Comparison of ENCODE assay signal across 25 cellular contexts in genomic region chr16:2523801-2524231, GRCh38. TPM values are rescaled to one million over a fixed set of nuclear protein-coding genes. Genes with fewer than 3 reads are reported as not detected.
DNase-seq lines count a peak whose midpoint lies in the region; ATAC-seq and TF ChIP-seq lines count a peak whose summit lies in the region.
"Had no signal": no experiment of that assay in that cellular context is flagged by ENCODE, and none has a peak within 500 bp of the region (broad histone marks: within the 10 kb centered on the region; RNA-seq: fewer than 3 reads in every experiment).

No MANE protein-coding gene starts in this region.

- no peaks in the 10 kb centered on the region for H3K9me3 ChIP-seq in mucosa of descending colon
- H3K9me3 ChIP-seq: ascending aorta, vagina had no signal

- H3K27me3 Mint-ChIP-seq in activated T-helper 1 cell treated with anti-CD3 and anti-CD28 coated beads, Interleukin-12 subunit alpha, Interleukin-12 subunit beta, Interleukin-2, Interleukin-4 antibody, amounts not matched to agents 30 ng/mL and 10 ng/mL and 1 ng/mL, durations not matched to agents 14 hours and 24 hours and 36 hours (ENCODE audit: insufficient read depth): no peaks in the 10 kb centered on the region
- no peaks in the 10 kb centered on the region for H3K27me3 Mint-ChIP-seq in type B pancreatic cell
- peaks cover 0 to 5% (median 0%) of the 10 kb centered on the region in 5 donors for H3K27me3 Mint-ChIP-seq in naive thymus-derived CD8-positive, alpha-beta T cell
- H3K27me3 Mint-ChIP-seq: activated CD4-positive, alpha-beta T cell treated with anti-CD3 and anti-CD28 coated beads, Interleukin-2, amount 10 ng/mL, durations not matched to agents 24 days and 14 days had no signal

- ATAC-seq in Right ventricle myocardium inferior (no peak), left ventricle myocardium superior (no peak), mucosa of descending colon (peak; percentile 34), HG03025 (IDR thresholded peaks at IDR 0.05; ENCODE audit: low FRiP score, unreplicated experiment) (no peak)
- no peak for ATAC-seq in naive thymus-derived CD8-positive, alpha-beta T cell
- ATAC-seq: foreskin keratinocyte had no signal

- POLR2A ChIA-PET in naive thymus-derived CD8-positive, alpha-beta T cell (lab: Charles Lee): interaction anchor here (0.6 to 1.1 kb wide), 2 partner anchors 9 to 11 kb away, joined by 5 read pairs; no protein-coding TSS in a partner anchor

- TF ChIP-seq CTCF in mucosa of descending colon (IDR thresholded peaks at IDR 0.05) (no peak), type B pancreatic cell (conservative IDR thresholded peaks at IDR 0.05) (no peak)

- H3K27ac Mint-ChIP-seq in activated T-helper 1 cell treated with anti-CD3 and anti-CD28 coated beads, Interleukin-12 subunit alpha, Interleukin-12 subunit beta, Interleukin-2, Interleukin-4 antibody, amounts not matched to agents 30 ng/mL and 10 ng/mL and 1 ng/mL, durations not matched to agents 14 hours and 24 hours and 36 hours: peak overlapping the region; percentile 40
- peak overlapping the region; percentile 77 for H3K27ac Mint-ChIP-seq in type B pancreatic cell
- peak overlapping the region in 4 of 10 donors; percentile 60 to 77 (median 66) for H3K27ac Mint-ChIP-seq in naive thymus-derived CD8-positive, alpha-beta T cell
- H3K27ac Mint-ChIP-seq: nephron progenitor cell had no signal

- H3K4me1 ChIP-seq in mucosa of descending colon (ENCODE audit: low read depth): peaks cover 30% of the 10 kb centered on the region
- H3K4me1 ChIP-seq: foreskin keratinocyte had no signal

- intact Hi-C loops in Right ventricle myocardium inferior (cut with DNase I): no loop called here
- intact Hi-C loops in left ventricle myocardium superior (cut with micrococcal nuclease): no loop called here
- intact Hi-C loops in activated T-helper 1 cell treated with anti-CD3 and anti-CD28 coated beads, Interleukin-12 subunit alpha, Interleukin-12 subunit beta, Interleukin-2, Interleukin-4 antibody, amounts not matched to agents 30 ng/mL and 10 ng/mL and 1 ng/mL, durations not matched to agents 14 hours and 24 hours and 36 hours (cut with micrococcal nuclease): loop anchor here (5.0 kb wide), 1 partner anchor 258 kb away; no protein-coding TSS in a partner anchor
- intact Hi-C loops in mucosa of descending colon (cut with DNase I, micrococcal nuclease): no loop called here

- no peaks in the 10 kb centered on the region for H3K36me3 ChIP-seq in mucosa of descending colon (ENCODE audit: low read depth)

- H3K36me3 Mint-ChIP-seq in activated T-helper 1 cell treated with anti-CD3 and anti-CD28 coated beads, Interleukin-12 subunit alpha, Interleukin-12 subunit beta, Interleukin-2, Interleukin-4 antibody, amounts not matched to agents 30 ng/mL and 10 ng/mL and 1 ng/mL, durations not matched to agents 14 hours and 24 hours and 36 hours (ENCODE audit: low read depth): peaks cover 17% of the 10 kb centered on the region
- peaks cover 8% of the 10 kb centered on the region for H3K36me3 Mint-ChIP-seq in type B pancreatic cell
- H3K36me3 Mint-ChIP-seq in naive thymus-derived CD8-positive, alpha-beta T cell: peaks cover 0 to 44% (median 1%) of the 10 kb centered on the region in 3 donors

- H3K9me3 Mint-ChIP-seq in activated T-helper 1 cell treated with anti-CD3 and anti-CD28 coated beads, Interleukin-12 subunit alpha, Interleukin-12 subunit beta, Interleukin-2, Interleukin-4 antibody, amounts not matched to agents 30 ng/mL and 10 ng/mL and 1 ng/mL, durations not matched to agents 14 hours and 24 hours and 36 hours: no peaks in the 10 kb centered on the region
- H3K9me3 Mint-ChIP-seq in type B pancreatic cell: no peaks in the 10 kb centered on the region
- H3K9me3 Mint-ChIP-seq in naive thymus-derived CD8-positive, alpha-beta T cell: no peaks in the 10 kb centered on the region
- H3K9me3 Mint-ChIP-seq: activated CD4-positive, alpha-beta T cell treated with anti-CD3 and anti-CD28 coated beads, Interleukin-2, amount 10 ng/mL, durations not matched to agents 24 days and 14 days; nephron progenitor cell had no signal

- DNase-seq in Right ventricle myocardium inferior (ENCODE audit: missing footprints) (peak; percentile 56), left ventricle myocardium superior (no peak), mucosa of descending colon (peak in 2 of 3 donors; percentile 38 to 62), type B pancreatic cell (ENCODE audit: extremely low spot score, unreplicated experiment) (no peak), GOT3 (lab: John Stamatoyannopoulos, UW) (no peak)
- DNase-seq in activated T-helper 1 cell treated with anti-CD3 and anti-CD28 coated beads, Interleukin-12 subunit alpha, Interleukin-12 subunit beta, Interleukin-2, Interleukin-4 antibody, amounts not matched to agents 30 ng/mL and 10 ng/mL and 1 ng/mL, durations not matched to agents 14 hours and 24 hours and 36 hours (ENCODE audit: low spot score): no peak
- DNase-seq in naive thymus-derived CD8-positive, alpha-beta T cell: no peak
- DNase-seq: activated CD4-positive, alpha-beta T cell treated with anti-CD3 and anti-CD28 coated beads, Interleukin-2, amount 10 ng/mL, durations not matched to agents 24 days and 14 days; activated naive CD4-positive, alpha-beta T cell; central memory CD4-positive, alpha-beta T cell; erythroblast; foreskin keratinocyte; GDM1; KG1; mesendoderm; MV-4-11; NCI-H187; nephron progenitor cell; SHP77; stimulated activated CD4-positive, alpha-beta T cell treated with anti-CD3 and anti-CD28 coated beads, Interleukin-12 subunit alpha, Interleukin-12 subunit beta, amount 100 ng/mL, for 4 hours had no signal

- H3K4me3 Mint-ChIP-seq in activated T-helper 1 cell treated with anti-CD3 and anti-CD28 coated beads, Interleukin-12 subunit alpha, Interleukin-12 subunit beta, Interleukin-2, Interleukin-4 antibody, amounts not matched to agents 30 ng/mL and 10 ng/mL and 1 ng/mL, durations not matched to agents 14 hours and 24 hours and 36 hours: peak overlapping the region; percentile 51
- peak overlapping the region; percentile 77 for H3K4me3 Mint-ChIP-seq in type B pancreatic cell
- H3K4me3 Mint-ChIP-seq in naive thymus-derived CD8-positive, alpha-beta T cell: peak overlapping the region in 3 of 10 donors; percentile 50 to 59 (median 50)
- H3K4me3 Mint-ChIP-seq: activated CD4-positive, alpha-beta T cell treated with anti-CD3 and anti-CD28 coated beads, Interleukin-2, amount 10 ng/mL, durations not matched to agents 24 days and 14 days; CD14-positive monocyte; nephron progenitor cell had no signal

- H3K4me3 ChIP-seq in mucosa of descending colon: no peak overlapping the region
- H3K4me3 ChIP-seq: ascending aorta, vagina had no signal

- peaks cover 17% of the 10 kb centered on the region for H3K4me1 Mint-ChIP-seq in activated T-helper 1 cell treated with anti-CD3 and anti-CD28 coated beads, Interleukin-12 subunit alpha, Interleukin-12 subunit beta, Interleukin-2, Interleukin-4 antibody, amounts not matched to agents 30 ng/mL and 10 ng/mL and 1 ng/mL, durations not matched to agents 14 hours and 24 hours and 36 hours (ENCODE audit: low read depth)
- peaks cover 7% of the 10 kb centered on the region for H3K4me1 Mint-ChIP-seq in type B pancreatic cell (ENCODE audit: unreplicated experiment)
- peaks cover 13 to 39% (median 33%) of the 10 kb centered on the region in 4 donors for H3K4me1 Mint-ChIP-seq in naive thymus-derived CD8-positive, alpha-beta T cell

RNA-seq across cellular contexts. Expression of gene AMDHD2, which starts 3.6 kb away (rescaled TPM):
- total RNA-seq in Right ventricle myocardium inferior (16.2 TPM), left ventricle myocardium superior (15.8 TPM), mucosa of descending colon (10 to 100 TPM; 33.6 to 51.2 (median 38.4) TPM), type B pancreatic cell (ENCODE audit: low replicate concordance) (46.1 and 61.8 TPM in 2 replicates)
- 32.4 and 38.3 TPM in 2 replicates for total RNA-seq in activated T-helper 1 cell treated with anti-CD3 and anti-CD28 coated beads, Interleukin-12 subunit alpha, Interleukin-12 subunit beta, Interleukin-2, Interleukin-4 antibody, amounts not matched to agents 30 ng/mL and 10 ng/mL and 1 ng/mL, durations not matched to agents 14 hours and 24 hours and 36 hours
- total RNA-seq in naive thymus-derived CD8-positive, alpha-beta T cell: 100 to 1,000 TPM; 103 to 107 TPM
- polyA plus RNA-seq in naive thymus-derived CD8-positive, alpha-beta T cell: 10 to 100 TPM; 15.2 to 17.4 (median 16.4) TPM

RNA-seq across cellular contexts. Expression of gene CEMP1, which starts 7.4 kb away (rescaled TPM):
- total RNA-seq in Right ventricle myocardium inferior: not detected
- total RNA-seq in left ventricle myocardium superior: not detected
- total RNA-seq in activated T-helper 1 cell treated with anti-CD3 and anti-CD28 coated beads, Interleukin-12 subunit alpha, Interleukin-12 subunit beta, Interleukin-2, Interleukin-4 antibody, amounts not matched to agents 30 ng/mL and 10 ng/mL and 1 ng/mL, durations not matched to agents 14 hours and 24 hours and 36 hours: 0.23 and 0.49 TPM in 2 replicates
- 1 to 10 TPM in 1 of 3 donors, under 1 TPM in 1, not detected in 1; 0.89 to 1.2 TPM for total RNA-seq in mucosa of descending colon
- total RNA-seq in type B pancreatic cell (ENCODE audit: low replicate concordance): 0.22 and 0.74 TPM in 2 replicates
- 1 to 10 TPM; 1.6 to 2.1 TPM for total RNA-seq in naive thymus-derived CD8-positive, alpha-beta T cell
- polyA plus RNA-seq in naive thymus-derived CD8-positive, alpha-beta T cell: 1 to 10 TPM in 2 of 3 donors, under 1 TPM in 1; 0.81 to 6.0 (median 2.8) TPM
- total RNA-seq: activated CD4-positive, alpha-beta T cell treated with anti-CD3 and anti-CD28 coated beads, Interleukin-2, amount 10 ng/mL, durations not matched to agents 24 days and 14 days; ascending aorta; foreskin keratinocyte; vagina had no signal
- polyA plus RNA-seq: foreskin keratinocyte, keratinocyte had no signal

RNA-seq across cellular contexts. Expression of gene ATP6V0C, which starts 10.1 kb away (rescaled TPM):
- total RNA-seq in Right ventricle myocardium inferior (137 TPM), left ventricle myocardium superior (150 TPM), mucosa of descending colon (100 to 1,000 TPM; 171 to 261 (median 201) TPM), type B pancreatic cell (ENCODE audit: low replicate concordance) (155 and 223 TPM in 2 replicates)
- total RNA-seq in activated T-helper 1 cell treated with anti-CD3 and anti-CD28 coated beads, Interleukin-12 subunit alpha, Interleukin-12 subunit beta, Interleukin-2, Interleukin-4 antibody, amounts not matched to agents 30 ng/mL and 10 ng/mL and 1 ng/mL, durations not matched to agents 14 hours and 24 hours and 36 hours: 117 and 119 TPM in 2 replicates
- 100 to 1,000 TPM; 116 to 123 TPM for total RNA-seq in naive thymus-derived CD8-positive, alpha-beta T cell
- 10 to 100 TPM; 74.9 to 84.9 (median 77.6) TPM for polyA plus RNA-seq in naive thymus-derived CD8-positive, alpha-beta T cell

RNA-seq across cellular contexts. Expression of gene PDPK1, which starts 14.0 kb away (rescaled TPM):
- total RNA-seq in Right ventricle myocardium inferior (47.1 TPM), left ventricle myocardium superior (43.1 TPM), mucosa of descending colon (10 to 100 TPM; 73.3 to 79.6 (median 79.3) TPM), type B pancreatic cell (ENCODE audit: low replicate concordance) (40.8 and 57.1 TPM in 2 replicates)
- total RNA-seq in activated T-helper 1 cell treated with anti-CD3 and anti-CD28 coated beads, Interleukin-12 subunit alpha, Interleukin-12 subunit beta, Interleukin-2, Interleukin-4 antibody, amounts not matched to agents 30 ng/mL and 10 ng/mL and 1 ng/mL, durations not matched to agents 14 hours and 24 hours and 36 hours: 50.8 and 60.2 TPM in 2 replicates
- 10 to 100 TPM; 66.1 to 69.7 TPM for total RNA-seq in naive thymus-derived CD8-positive, alpha-beta T cell
- 10 to 100 TPM; 27.1 to 44.7 (median 28.6) TPM for polyA plus RNA-seq in naive thymus-derived CD8-positive, alpha-beta T cell

RNA-seq across cellular contexts. Expression of gene TBC1D24, which starts 48.9 kb away (rescaled TPM):
- total RNA-seq in Right ventricle myocardium inferior (14.8 TPM), left ventricle myocardium superior (15.4 TPM), mucosa of descending colon (10 to 100 TPM in 1 of 3 donors, 1 to 10 TPM in 2; 6.9 to 14.3 (median 8.5) TPM), type B pancreatic cell (ENCODE audit: low replicate concordance) (15.6 and 22.1 TPM in 2 replicates)
- 19.6 and 24.6 TPM in 2 replicates for total RNA-seq in activated T-helper 1 cell treated with anti-CD3 and anti-CD28 coated beads, Interleukin-12 subunit alpha, Interleukin-12 subunit beta, Interleukin-2, Interleukin-4 antibody, amounts not matched to agents 30 ng/mL and 10 ng/mL and 1 ng/mL, durations not matched to agents 14 hours and 24 hours and 36 hours
- total RNA-seq in naive thymus-derived CD8-positive, alpha-beta T cell: 10 to 100 TPM; 13.4 to 17.3 TPM
- polyA plus RNA-seq in naive thymus-derived CD8-positive, alpha-beta T cell: 1 to 10 TPM; 2.6 to 3.0 (median 2.6) TPM

Comparison
In these comparisons a context has a peak if more than half of its experiments do, and no peak if none do; other contexts are left out.
1. DNase-seq: peak in Right ventricle myocardium inferior (single experiment) and mucosa of descending colon (2 of 3); none in left ventricle myocardium superior (single experiment), activated T-helper 1 cell treated with anti-CD3 and anti-CD28 coated beads, Interleukin-12 subunit alpha, Interleukin-12 subunit beta, Interleukin-2, Interleukin-4 antibody, amounts not matched to agents 30 ng/mL and 10 ng/mL and 1 ng/mL, durations not matched to agents 14 hours and 24 hours and 36 hours (single experiment), type B pancreatic cell (single experiment), naive thymus-derived CD8-positive, alpha-beta T cell (0 of 10) and GOT3 (single experiment).